ENCODE assay signal across 4 cellular contexts in the genomic region with DNA sequence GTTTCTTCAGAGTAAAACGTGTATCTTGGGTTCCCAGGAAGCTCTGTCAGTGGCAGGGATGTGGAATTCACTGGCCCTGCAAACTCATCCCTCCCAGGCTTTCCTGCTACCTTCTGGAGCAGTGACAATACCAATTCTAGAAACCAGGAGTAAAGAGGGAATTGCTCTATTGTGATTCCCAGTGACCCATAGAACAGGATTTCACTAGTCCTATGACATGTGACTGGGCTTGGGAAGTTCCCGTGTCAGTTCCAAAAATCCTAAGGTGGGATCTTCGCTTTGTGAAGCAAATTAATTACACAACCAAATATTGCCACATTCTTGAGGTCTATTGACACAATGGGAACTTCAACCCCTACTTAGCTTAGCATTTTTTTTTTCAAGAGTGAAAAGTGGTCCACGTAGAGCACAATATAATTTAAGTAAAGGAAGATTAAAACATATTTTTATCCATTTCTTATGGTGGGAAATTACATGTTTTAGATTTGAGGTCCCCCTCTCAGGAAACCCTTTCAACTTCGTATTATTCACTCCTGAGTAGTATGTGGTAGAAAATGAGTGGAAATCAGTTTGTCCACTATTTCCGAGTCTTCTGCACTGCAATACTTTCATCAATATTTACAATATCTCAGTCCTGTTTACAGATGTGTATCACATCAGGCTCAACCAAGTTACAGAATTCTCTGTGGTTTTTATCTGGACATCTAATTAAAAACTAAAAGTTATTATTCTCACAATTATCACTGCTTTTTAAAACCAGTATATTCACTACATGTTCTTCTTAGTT.
TF ChIP-seq lines count a peak whose summit lies in the region.

No MANE protein-coding gene starts in this region.

TF ChIP-seq in SK-N-SH, 30 proteins besides CTCF, POLR2A, EP300 and RAD21:
- TF ChIP-seq MEF2A (IDR thresholded peaks at IDR 0.05; ENCODE audit: borderline replicate concordance, low read depth) (no peak), NFIC (IDR thresholded peaks at IDR 0.05; ENCODE audit: borderline replicate concordance) (no peak), TEAD4 (IDR thresholded peaks at IDR 0.05; ENCODE audit: borderline replicate concordance, insufficient read depth) (no peak)
- TF ChIP-seq, protein P1, sequence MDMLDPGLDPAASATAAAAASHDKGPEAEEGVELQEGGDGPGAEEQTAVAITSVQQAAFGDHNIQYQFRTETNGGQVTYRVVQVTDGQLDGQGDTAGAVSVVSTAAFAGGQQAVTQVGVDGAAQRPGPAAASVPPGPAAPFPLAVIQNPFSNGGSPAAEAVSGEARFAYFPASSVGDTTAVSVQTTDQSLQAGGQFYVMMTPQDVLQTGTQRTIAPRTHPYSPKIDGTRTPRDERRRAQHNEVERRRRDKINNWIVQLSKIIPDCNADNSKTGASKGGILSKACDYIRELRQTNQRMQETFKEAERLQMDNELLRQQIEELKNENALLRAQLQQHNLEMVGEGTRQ (IDR thresholded peaks at IDR 0.05; ENCODE audit: borderline replicate concordance, low read depth, low read length) = no peak

TF ChIP-seq in SK-N-SH treated with all-trans-retinoic acid at 6 μM for 48 hours, 23 proteins besides CTCF, POLR2A, EP300 and RAD21:
- TF ChIP-seq ZC3H10 (CRISPR knock-in tag; IDR thresholded peaks at IDR 0.05) (no peak), ARNTL (CRISPR knock-in tag; IDR thresholded peaks at IDR 0.05; ENCODE audit: borderline replicate concordance, low read depth) (no peak), TCF4 (CRISPR knock-in tag; IDR thresholded peaks at IDR 0.05; ENCODE audit: borderline replicate concordance) (no peak), ISL1 (CRISPR knock-in tag; IDR thresholded peaks at IDR 0.05) (no peak)
- TF ChIP-seq, protein P2, sequence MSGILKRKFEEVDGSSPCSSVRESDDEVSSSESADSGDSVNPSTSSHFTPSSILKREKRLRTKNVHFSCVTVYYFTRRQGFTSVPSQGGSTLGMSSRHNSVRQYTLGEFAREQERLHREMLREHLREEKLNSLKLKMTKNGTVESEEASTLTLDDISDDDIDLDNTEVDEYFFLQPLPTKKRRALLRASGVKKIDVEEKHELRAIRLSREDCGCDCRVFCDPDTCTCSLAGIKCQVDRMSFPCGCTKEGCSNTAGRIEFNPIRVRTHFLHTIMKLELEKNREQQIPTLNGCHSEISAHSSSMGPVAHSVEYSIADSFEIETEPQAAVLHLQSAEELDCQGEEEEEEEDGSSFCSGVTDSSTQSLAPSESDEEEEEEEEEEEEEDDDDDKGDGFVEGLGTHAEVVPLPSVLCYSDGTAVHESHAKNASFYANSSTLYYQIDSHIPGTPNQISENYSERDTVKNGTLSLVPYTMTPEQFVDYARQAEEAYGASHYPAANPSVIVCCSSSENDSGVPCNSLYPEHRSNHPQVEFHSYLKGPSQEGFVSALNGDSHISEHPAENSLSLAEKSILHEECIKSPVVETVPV (CRISPR knock-in tag; IDR thresholded peaks at IDR 0.05) = no peak
- TF ChIP-seq, protein P3, sequence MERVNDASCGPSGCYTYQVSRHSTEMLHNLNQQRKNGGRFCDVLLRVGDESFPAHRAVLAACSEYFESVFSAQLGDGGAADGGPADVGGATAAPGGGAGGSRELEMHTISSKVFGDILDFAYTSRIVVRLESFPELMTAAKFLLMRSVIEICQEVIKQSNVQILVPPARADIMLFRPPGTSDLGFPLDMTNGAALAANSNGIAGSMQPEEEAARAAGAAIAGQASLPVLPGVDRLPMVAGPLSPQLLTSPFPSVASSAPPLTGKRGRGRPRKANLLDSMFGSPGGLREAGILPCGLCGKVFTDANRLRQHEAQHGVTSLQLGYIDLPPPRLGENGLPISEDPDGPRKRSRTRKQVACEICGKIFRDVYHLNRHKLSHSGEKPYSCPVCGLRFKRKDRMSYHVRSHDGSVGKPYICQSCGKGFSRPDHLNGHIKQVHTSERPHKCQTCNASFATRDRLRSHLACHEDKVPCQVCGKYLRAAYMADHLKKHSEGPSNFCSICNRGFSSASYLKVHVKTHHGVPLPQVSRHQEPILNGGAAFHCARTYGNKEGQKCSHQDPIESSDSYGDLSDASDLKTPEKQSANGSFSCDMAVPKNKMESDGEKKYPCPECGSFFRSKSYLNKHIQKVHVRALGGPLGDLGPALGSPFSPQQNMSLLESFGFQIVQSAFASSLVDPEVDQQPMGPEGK (CRISPR knock-in tag; IDR thresholded peaks at IDR 0.05; ENCODE audit: borderline replicate concordance) = no peak
- TF ChIP-seq, protein P4, sequence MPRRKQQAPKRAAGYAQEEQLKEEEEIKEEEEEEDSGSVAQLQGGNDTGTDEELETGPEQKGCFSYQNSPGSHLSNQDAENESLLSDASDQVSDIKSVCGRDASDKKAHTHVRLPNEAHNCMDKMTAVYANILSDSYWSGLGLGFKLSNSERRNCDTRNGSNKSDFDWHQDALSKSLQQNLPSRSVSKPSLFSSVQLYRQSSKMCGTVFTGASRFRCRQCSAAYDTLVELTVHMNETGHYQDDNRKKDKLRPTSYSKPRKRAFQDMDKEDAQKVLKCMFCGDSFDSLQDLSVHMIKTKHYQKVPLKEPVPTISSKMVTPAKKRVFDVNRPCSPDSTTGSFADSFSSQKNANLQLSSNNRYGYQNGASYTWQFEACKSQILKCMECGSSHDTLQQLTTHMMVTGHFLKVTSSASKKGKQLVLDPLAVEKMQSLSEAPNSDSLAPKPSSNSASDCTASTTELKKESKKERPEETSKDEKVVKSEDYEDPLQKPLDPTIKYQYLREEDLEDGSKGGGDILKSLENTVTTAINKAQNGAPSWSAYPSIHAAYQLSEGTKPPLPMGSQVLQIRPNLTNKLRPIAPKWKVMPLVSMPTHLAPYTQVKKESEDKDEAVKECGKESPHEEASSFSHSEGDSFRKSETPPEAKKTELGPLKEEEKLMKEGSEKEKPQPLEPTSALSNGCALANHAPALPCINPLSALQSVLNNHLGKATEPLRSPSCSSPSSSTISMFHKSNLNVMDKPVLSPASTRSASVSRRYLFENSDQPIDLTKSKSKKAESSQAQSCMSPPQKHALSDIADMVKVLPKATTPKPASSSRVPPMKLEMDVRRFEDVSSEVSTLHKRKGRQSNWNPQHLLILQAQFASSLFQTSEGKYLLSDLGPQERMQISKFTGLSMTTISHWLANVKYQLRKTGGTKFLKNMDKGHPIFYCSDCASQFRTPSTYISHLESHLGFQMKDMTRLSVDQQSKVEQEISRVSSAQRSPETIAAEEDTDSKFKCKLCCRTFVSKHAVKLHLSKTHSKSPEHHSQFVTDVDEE (CRISPR knock-in tag; IDR thresholded peaks at IDR 0.05) = no peak

TF ChIP-seq in endothelial cell of umbilical vein, 7 proteins besides CTCF, POLR2A, EP300 and RAD21:
- no peak for TF ChIP-seq GATA2 (IDR thresholded peaks at IDR 0.05; ENCODE audit: insufficient read depth, insufficient read length, low read depth, low read length)
- TF ChIP-seq POLR2AphosphoS5 (IDR thresholded peaks at IDR 0.05; ENCODE audit: insufficient read depth, low read depth, low read length) = no peak
- TF ChIP-seq MYC (IDR thresholded peaks at IDR 0.05; ENCODE audit: low read depth, low read length) = no peak
- TF ChIP-seq FOS (IDR thresholded peaks at IDR 0.05; ENCODE audit: borderline replicate concordance, insufficient read depth, low read length) = no peak
- TF ChIP-seq JUN (IDR thresholded peaks at IDR 0.05; ENCODE audit: borderline replicate concordance, insufficient read depth, insufficient read length, low read depth) = no peak

TF ChIP-seq in HepG2, 621 proteins besides CTCF, POLR2A, EP300 and RAD21 (continues in another document):
- TF ChIP-seq, protein P5, sequence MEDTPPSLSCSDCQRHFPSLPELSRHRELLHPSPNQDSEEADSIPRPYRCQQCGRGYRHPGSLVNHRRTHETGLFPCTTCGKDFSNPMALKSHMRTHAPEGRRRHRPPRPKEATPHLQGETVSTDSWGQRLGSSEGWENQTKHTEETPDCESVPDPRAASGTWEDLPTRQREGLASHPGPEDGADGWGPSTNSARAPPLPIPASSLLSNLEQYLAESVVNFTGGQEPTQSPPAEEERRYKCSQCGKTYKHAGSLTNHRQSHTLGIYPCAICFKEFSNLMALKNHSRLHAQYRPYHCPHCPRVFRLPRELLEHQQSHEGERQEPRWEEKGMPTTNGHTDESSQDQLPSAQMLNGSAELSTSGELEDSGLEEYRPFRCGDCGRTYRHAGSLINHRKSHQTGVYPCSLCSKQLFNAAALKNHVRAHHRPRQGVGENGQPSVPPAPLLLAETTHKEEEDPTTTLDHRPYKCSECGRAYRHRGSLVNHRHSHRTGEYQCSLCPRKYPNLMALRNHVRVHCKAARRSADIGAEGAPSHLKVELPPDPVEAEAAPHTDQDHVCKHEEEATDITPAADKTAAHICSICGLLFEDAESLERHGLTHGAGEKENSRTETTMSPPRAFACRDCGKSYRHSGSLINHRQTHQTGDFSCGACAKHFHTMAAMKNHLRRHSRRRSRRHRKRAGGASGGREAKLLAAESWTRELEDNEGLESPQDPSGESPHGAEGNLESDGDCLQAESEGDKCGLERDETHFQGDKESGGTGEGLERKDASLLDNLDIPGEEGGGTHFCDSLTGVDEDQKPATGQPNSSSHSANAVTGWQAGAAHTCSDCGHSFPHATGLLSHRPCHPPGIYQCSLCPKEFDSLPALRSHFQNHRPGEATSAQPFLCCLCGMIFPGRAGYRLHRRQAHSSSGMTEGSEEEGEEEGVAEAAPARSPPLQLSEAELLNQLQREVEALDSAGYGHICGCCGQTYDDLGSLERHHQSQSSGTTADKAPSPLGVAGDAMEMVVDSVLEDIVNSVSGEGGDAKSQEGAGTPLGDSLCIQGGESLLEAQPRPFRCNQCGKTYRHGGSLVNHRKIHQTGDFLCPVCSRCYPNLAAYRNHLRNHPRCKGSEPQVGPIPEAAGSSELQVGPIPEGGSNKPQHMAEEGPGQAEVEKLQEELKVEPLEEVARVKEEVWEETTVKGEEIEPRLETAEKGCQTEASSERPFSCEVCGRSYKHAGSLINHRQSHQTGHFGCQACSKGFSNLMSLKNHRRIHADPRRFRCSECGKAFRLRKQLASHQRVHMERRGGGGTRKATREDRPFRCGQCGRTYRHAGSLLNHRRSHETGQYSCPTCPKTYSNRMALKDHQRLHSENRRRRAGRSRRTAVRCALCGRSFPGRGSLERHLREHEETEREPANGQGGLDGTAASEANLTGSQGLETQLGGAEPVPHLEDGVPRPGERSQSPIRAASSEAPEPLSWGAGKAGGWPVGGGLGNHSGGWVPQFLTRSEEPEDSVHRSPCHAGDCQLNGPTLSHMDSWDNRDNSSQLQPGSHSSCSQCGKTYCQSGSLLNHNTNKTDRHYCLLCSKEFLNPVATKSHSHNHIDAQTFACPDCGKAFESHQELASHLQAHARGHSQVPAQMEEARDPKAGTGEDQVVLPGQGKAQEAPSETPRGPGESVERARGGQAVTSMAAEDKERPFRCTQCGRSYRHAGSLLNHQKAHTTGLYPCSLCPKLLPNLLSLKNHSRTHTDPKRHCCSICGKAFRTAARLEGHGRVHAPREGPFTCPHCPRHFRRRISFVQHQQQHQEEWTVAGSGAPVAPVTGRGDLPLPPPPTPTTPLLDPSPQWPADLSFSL (CRISPR knock-in tag; IDR thresholded peaks at IDR 0.05) = peak; percentile 60; the same call in 1 of the 2 replicates
- TF ChIP-seq ZNF558 (CRISPR knock-in tag; IDR thresholded peaks at IDR 0.05; ENCODE audit: borderline replicate concordance) = no peak
- peak; percentile 26; the same call in 1 of the 2 replicates for TF ChIP-seq HHEX (CRISPR knock-in tag; IDR thresholded peaks at IDR 0.05)
- TF ChIP-seq MLLT10 (CRISPR knock-in tag; IDR thresholded peaks at IDR 0.05) = peak; percentile 58; the same call in 1 of the 2 replicates
- TF ChIP-seq IRX3 (CRISPR knock-in tag; IDR thresholded peaks at IDR 0.05; ENCODE audit: borderline replicate concordance, low read depth) = no peak
- TF ChIP-seq, protein P6, sequence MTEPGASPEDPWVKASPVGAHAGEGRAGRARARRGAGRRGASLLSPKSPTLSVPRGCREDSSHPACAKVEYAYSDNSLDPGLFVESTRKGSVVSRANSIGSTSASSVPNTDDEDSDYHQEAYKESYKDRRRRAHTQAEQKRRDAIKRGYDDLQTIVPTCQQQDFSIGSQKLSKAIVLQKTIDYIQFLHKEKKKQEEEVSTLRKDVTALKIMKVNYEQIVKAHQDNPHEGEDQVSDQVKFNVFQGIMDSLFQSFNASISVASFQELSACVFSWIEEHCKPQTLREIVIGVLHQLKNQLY (CRISPR knock-in tag; IDR thresholded peaks at IDR 0.05) = 0 out of 2 replicates have a peak, but pooled peaks have one; percentile 10
- no peak for TF ChIP-seq PAF1 (CRISPR knock-in tag; IDR thresholded peaks at IDR 0.05)
- TF ChIP-seq, protein P7, sequence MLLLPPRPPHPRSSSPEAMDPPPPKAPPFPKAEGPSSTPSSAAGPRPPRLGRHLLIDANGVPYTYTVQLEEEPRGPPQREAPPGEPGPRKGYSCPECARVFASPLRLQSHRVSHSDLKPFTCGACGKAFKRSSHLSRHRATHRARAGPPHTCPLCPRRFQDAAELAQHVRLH (CRISPR knock-in tag; IDR thresholded peaks at IDR 0.05; ENCODE audit: borderline replicate concordance, low read depth) = 0 out of 2 replicates have a peak, but pooled peaks have one; percentile 28
- TF ChIP-seq, protein P8, sequence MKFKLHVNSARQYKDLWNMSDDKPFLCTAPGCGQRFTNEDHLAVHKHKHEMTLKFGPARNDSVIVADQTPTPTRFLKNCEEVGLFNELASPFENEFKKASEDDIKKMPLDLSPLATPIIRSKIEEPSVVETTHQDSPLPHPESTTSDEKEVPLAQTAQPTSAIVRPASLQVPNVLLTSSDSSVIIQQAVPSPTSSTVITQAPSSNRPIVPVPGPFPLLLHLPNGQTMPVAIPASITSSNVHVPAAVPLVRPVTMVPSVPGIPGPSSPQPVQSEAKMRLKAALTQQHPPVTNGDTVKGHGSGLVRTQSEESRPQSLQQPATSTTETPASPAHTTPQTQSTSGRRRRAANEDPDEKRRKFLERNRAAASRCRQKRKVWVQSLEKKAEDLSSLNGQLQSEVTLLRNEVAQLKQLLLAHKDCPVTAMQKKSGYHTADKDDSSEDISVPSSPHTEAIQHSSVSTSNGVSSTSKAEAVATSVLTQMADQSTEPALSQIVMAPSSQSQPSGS (CRISPR knock-in tag; IDR thresholded peaks at IDR 0.05) = peak; percentile 28; the same call in 1 of the 2 replicates
- TF ChIP-seq FOXO1 (CRISPR knock-in tag; IDR thresholded peaks at IDR 0.05) = peak; percentile 24; the same call in 1 of the 2 replicates
- TF ChIP-seq MED13 (CRISPR knock-in tag; IDR thresholded peaks at IDR 0.05) = peak; percentile 92; the same call in 1 of the 2 replicates
- peak; percentile 75 for TF ChIP-seq POLR2AphosphoS5 (IDR thresholded peaks at IDR 0.05; ENCODE audit: low read depth, low read length)
- 0 out of 2 replicates have a peak, but pooled peaks have one; percentile 7 for TF ChIP-seq ZNF749 (CRISPR knock-in tag; IDR thresholded peaks at IDR 0.05; ENCODE audit: borderline replicate concordance)
- TF ChIP-seq DPF2 (CRISPR knock-in tag; IDR thresholded peaks at IDR 0.05; ENCODE audit: borderline replicate concordance, low read depth) = 0 out of 2 replicates have a peak, but pooled peaks have one; percentile 40
- TF ChIP-seq FOXJ3 (CRISPR knock-in tag; IDR thresholded peaks at IDR 0.05; ENCODE audit: borderline replicate concordance) = peak; percentile 56; the same call in 1 of the 2 replicates
- TF ChIP-seq, protein P9, sequence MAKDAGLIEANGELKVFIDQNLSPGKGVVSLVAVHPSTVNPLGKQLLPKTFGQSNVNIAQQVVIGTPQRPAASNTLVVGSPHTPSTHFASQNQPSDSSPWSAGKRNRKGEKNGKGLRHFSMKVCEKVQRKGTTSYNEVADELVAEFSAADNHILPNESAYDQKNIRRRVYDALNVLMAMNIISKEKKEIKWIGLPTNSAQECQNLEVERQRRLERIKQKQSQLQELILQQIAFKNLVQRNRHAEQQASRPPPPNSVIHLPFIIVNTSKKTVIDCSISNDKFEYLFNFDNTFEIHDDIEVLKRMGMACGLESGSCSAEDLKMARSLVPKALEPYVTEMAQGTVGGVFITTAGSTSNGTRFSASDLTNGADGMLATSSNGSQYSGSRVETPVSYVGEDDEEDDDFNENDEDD (CRISPR knock-in tag; IDR thresholded peaks at IDR 0.05; ENCODE audit: borderline replicate concordance) = no peak
- peak; percentile 40; the same call in 1 of the 2 replicates for TF ChIP-seq ONECUT2 (CRISPR knock-in tag; IDR thresholded peaks at IDR 0.05)
- TF ChIP-seq PITX1 (CRISPR knock-in tag; IDR thresholded peaks at IDR 0.05) = peak; percentile 58; the same call in 1 of the 2 replicates
- TF ChIP-seq HNF4G (IDR thresholded peaks at IDR 0.05; ENCODE audit: borderline replicate concordance, low read depth, low read length) = peak; percentile 90
- no peak for TF ChIP-seq HNF4G (CRISPR knock-in tag; IDR thresholded peaks at IDR 0.05; ENCODE audit: borderline replicate concordance, low read depth)
- TF ChIP-seq HDAC2 (CRISPR knock-in tag; IDR thresholded peaks at IDR 0.05) = peak; percentile 57; the same call in 1 of the 2 replicates
